9 cellular contexts compared by ENCODE assay signal in genomic region chr22:30763815-30764686, GRCh38.
A peak's percentile ranks its signal among the peaks of the same experiment; 100 is the strongest.
DNase-seq lines count a peak whose midpoint lies in the region; ATAC-seq and TF ChIP-seq lines count a peak whose summit lies in the region.
"Had no signal": no experiment of that assay in that cellular context is flagged by ENCODE, and none has a peak within 500 bp of the region (broad histone marks: within the 10 kb centered on the region; RNA-seq: fewer than 3 reads in every experiment).

No MANE protein-coding gene starts in this region.

- H3K27me3 Mint-ChIP-seq in T-helper 2 cell treated with Interferon-gamma antibody and Interleukin-4, amounts not matched to agents 5 μg/mL and 100 μg/mL, for 36 hours (ENCODE audit: low read depth): peaks cover 4% of the 10 kb centered on the region
- H3K27me3 Mint-ChIP-seq: dendritic cell treated with granulocyte-macrophage colony-stimulating factor and Interleukin-4, amounts not matched to agents 40 ng/mL and 50 ng/mL, for 4 days had no signal

- no peaks in the 10 kb centered on the region for H3K36me3 Mint-ChIP-seq in T-helper 2 cell treated with Interferon-gamma antibody and Interleukin-4, amounts not matched to agents 5 μg/mL and 100 μg/mL, for 36 hours (ENCODE audit: low read depth)

- no peaks in the 10 kb centered on the region for H3K4me1 Mint-ChIP-seq in T-helper 2 cell treated with Interferon-gamma antibody and Interleukin-4, amounts not matched to agents 5 μg/mL and 100 μg/mL, for 36 hours (ENCODE audit: low read depth)

- ATAC-seq in left lobe of liver (peak; percentile 88), GM21390 (IDR thresholded peaks at IDR 0.05; ENCODE audit: unreplicated experiment) (no peak)

- H3K27ac Mint-ChIP-seq in T-helper 2 cell treated with Interferon-gamma antibody and Interleukin-4, amounts not matched to agents 5 μg/mL and 100 μg/mL, for 36 hours: no peak overlapping the region
- H3K27ac Mint-ChIP-seq: dendritic cell treated with granulocyte-macrophage colony-stimulating factor and Interleukin-4, amounts not matched to agents 40 ng/mL and 50 ng/mL, for 4 days had no signal

- peak; percentile 73 for TF ChIP-seq CTCF in cardiac fibroblast (IDR thresholded peaks at IDR 0.05; ENCODE audit: low read depth, low read length)

- peak in 4 of 5 experiments; percentile 16 to 83 (median 29) for DNase-seq in T-helper 2 cell
- DNase-seq in T-helper 2 cell treated with Interferon-gamma antibody and Interleukin-4, amounts not matched to agents 5 μg/mL and 100 μg/mL, for 36 hours (ENCODE audit: low spot score): no peak
- peak; percentile 64 for DNase-seq in NCI-H146 (lab: John Stamatoyannopoulos, UW)
- peak in 4 of 5 donors; percentile 26 to 66 (median 44) for DNase-seq in T-helper 1 cell
- peak; percentile 89 to 91 for DNase-seq in cardiac fibroblast (ENCODE audit: low read depth in 2 of 2)
- DNase-seq in left lobe of liver (ENCODE audit: low spot score): peak; percentile 51
- peak; percentile 25 to 53 (median 37) for DNase-seq in stimulated activated CD4-positive, alpha-beta T cell treated with anti-CD3 and anti-CD28 coated beads, TNF-alpha, amount 100 ng/mL, for 48 hours (ENCODE audit: low read depth in 3 of 3)

- no peaks in the 10 kb centered on the region for H3K9me3 Mint-ChIP-seq in T-helper 2 cell treated with Interferon-gamma antibody and Interleukin-4, amounts not matched to agents 5 μg/mL and 100 μg/mL, for 36 hours
- H3K9me3 Mint-ChIP-seq: dendritic cell treated with granulocyte-macrophage colony-stimulating factor and Interleukin-4, amounts not matched to agents 40 ng/mL and 50 ng/mL, for 4 days had no signal

- no peak overlapping the region for H3K4me3 Mint-ChIP-seq in T-helper 2 cell treated with Interferon-gamma antibody and Interleukin-4, amounts not matched to agents 5 μg/mL and 100 μg/mL, for 36 hours
- H3K4me3 Mint-ChIP-seq: dendritic cell treated with granulocyte-macrophage colony-stimulating factor and Interleukin-4, amounts not matched to agents 40 ng/mL and 50 ng/mL, for 4 days had no signal

- no peak overlapping the region for H3K4me3 ChIP-seq in cardiac fibroblast (replicated peaks in 1 of 2; ENCODE audit: low read depth in 2 of 2, low read length in 2 of 2)
